18 cellular contexts compared by ENCODE assay signal in genomic region chr4:10144971-10145370, GRCh38. TPM values are rescaled to one million over a fixed set of nuclear protein-coding genes. Genes with fewer than 3 reads are reported as not detected.
DNase-seq lines count a peak whose midpoint lies in the region; ATAC-seq and TF ChIP-seq lines count a peak whose summit lies in the region.
"Had no signal": no experiment of that assay in that cellular context is flagged by ENCODE, and none has a peak within 500 bp of the region (broad histone marks: within the 10 kb centered on the region; RNA-seq: fewer than 3 reads in every experiment).

No MANE protein-coding gene starts in this region.

- H3K4me3 Mint-ChIP-seq in activated B cell treated with CpG ODN at 0.5 μM for 24 hours, result no peak overlapping the region
- no peak overlapping the region for H3K4me3 Mint-ChIP-seq in stimulated activated naive B cell treated with anti-CD40 and anti-IgM and Interleukin-4, amounts not matched to agents 10 μg/mL and 1 μg/mL and 100 μg/mL, for 72 hours
- H3K4me3 Mint-ChIP-seq in activated CD4-positive, alpha-beta T cell treated with anti-CD3 and anti-CD28 coated beads, Interleukin-2, amount 10 ng/mL, durations not matched to agents 24 days and 14 days, result no peak overlapping the region
- H3K4me3 Mint-ChIP-seq: CD8-positive, alpha-beta T cell had no signal

- CTCF ChIA-PET in activated B cell treated with CpG ODN at 0.5 μM for 24 hours (lab: Charles Lee), result interaction anchor here (1.2 kb wide), 1 partner anchor 27 kb away, joined by 3 read pairs; no protein-coding TSS in a partner anchor

- H3K9me3 Mint-ChIP-seq in activated B cell treated with CpG ODN at 0.5 μM for 24 hours, result no peaks in the 10 kb centered on the region
- H3K9me3 Mint-ChIP-seq in stimulated activated naive B cell treated with anti-CD40 and anti-IgM and Interleukin-4, amounts not matched to agents 10 μg/mL and 1 μg/mL and 100 μg/mL, for 72 hours, result no peaks in the 10 kb centered on the region
- no peaks in the 10 kb centered on the region for H3K9me3 Mint-ChIP-seq in activated CD4-positive, alpha-beta T cell treated with anti-CD3 and anti-CD28 coated beads, Interleukin-2, amount 10 ng/mL, durations not matched to agents 24 days and 14 days
- H3K9me3 Mint-ChIP-seq: CD8-positive, alpha-beta T cell had no signal

- peaks cover 29% of the 10 kb centered on the region for H3K27me3 Mint-ChIP-seq in activated B cell treated with CpG ODN at 0.5 μM for 24 hours
- H3K27me3 Mint-ChIP-seq in stimulated activated naive B cell treated with anti-CD40 and anti-IgM and Interleukin-4, amounts not matched to agents 10 μg/mL and 1 μg/mL and 100 μg/mL, for 72 hours, result peaks cover 27 to 42% of the 10 kb centered on the region in 2 donors
- peaks cover 12% of the 10 kb centered on the region for H3K27me3 Mint-ChIP-seq in activated CD4-positive, alpha-beta T cell treated with anti-CD3 and anti-CD28 coated beads, Interleukin-2, amount 10 ng/mL, durations not matched to agents 24 days and 14 days

- peak; percentile 14 for ATAC-seq in activated B cell treated with CpG ODN at 0.5 μM for 24 hours (ENCODE audit: low read depth)
- ATAC-seq in stimulated activated naive B cell treated with anti-CD40 and anti-IgM and Interleukin-4, amounts not matched to agents 10 μg/mL and 1 μg/mL and 100 μg/mL, for 72 hours (replicated peaks), result peak; percentile 86 to 90
- ATAC-seq: CD8-positive, alpha-beta T cell; GM12878; HepG2; Panc1 had no signal

- no peak overlapping the region for H3K27ac Mint-ChIP-seq in activated B cell treated with CpG ODN at 0.5 μM for 24 hours
- no peak overlapping the region for H3K27ac Mint-ChIP-seq in stimulated activated naive B cell treated with anti-CD40 and anti-IgM and Interleukin-4, amounts not matched to agents 10 μg/mL and 1 μg/mL and 100 μg/mL, for 72 hours
- no peak overlapping the region for H3K27ac Mint-ChIP-seq in activated CD4-positive, alpha-beta T cell treated with anti-CD3 and anti-CD28 coated beads, Interleukin-2, amount 10 ng/mL, durations not matched to agents 24 days and 14 days
- H3K27ac Mint-ChIP-seq: CD8-positive, alpha-beta T cell had no signal

- POLR2A ChIA-PET in activated B cell treated with CpG ODN at 0.5 μM for 24 hours (lab: Charles Lee), result no interaction called here

- no peaks in the 10 kb centered on the region for H3K36me3 Mint-ChIP-seq in activated B cell treated with CpG ODN at 0.5 μM for 24 hours (ENCODE audit: low read depth)
- no peaks in the 10 kb centered on the region for H3K36me3 Mint-ChIP-seq in stimulated activated naive B cell treated with anti-CD40 and anti-IgM and Interleukin-4, amounts not matched to agents 10 μg/mL and 1 μg/mL and 100 μg/mL, for 72 hours
- no peaks in the 10 kb centered on the region for H3K36me3 Mint-ChIP-seq in activated CD4-positive, alpha-beta T cell treated with anti-CD3 and anti-CD28 coated beads, Interleukin-2, amount 10 ng/mL, durations not matched to agents 24 days and 14 days (ENCODE audit: low read depth)
- H3K36me3 Mint-ChIP-seq: CD8-positive, alpha-beta T cell had no signal

- peak; percentile 51 for DNase-seq in SKM-1 treated with dmso at 0.1 percent for 144 hours (lab: John Stamatoyannopoulos, UW; ENCODE audit: unreplicated experiment)
- DNase-seq in SKM-1 (lab: John Stamatoyannopoulos, UW; ENCODE audit: unreplicated experiment), result no peak
- DNase-seq in activated B cell treated with CpG ODN at 0.5 μM for 24 hours, result no peak
- DNase-seq in kidney tubule cell (ENCODE audit: low spot score), result peak; percentile 25
- no peak for DNase-seq in stimulated activated naive B cell treated with anti-CD40 and anti-IgM and Interleukin-4, amounts not matched to agents 10 μg/mL and 1 μg/mL and 100 μg/mL, for 72 hours
- no peak for DNase-seq in medulla oblongata (ENCODE audit: extremely low spot score)
- DNase-seq in activated CD4-positive, alpha-beta T cell treated with anti-CD3 and anti-CD28 coated beads, Interleukin-2, amount 10 ng/mL, durations not matched to agents 24 days and 14 days, result no peak
- DNase-seq in activated gamma-delta T cell treated with Interleukin-2 at 50 U/mL for 16 hours, result no peak
- DNase-seq: Caco-2; CD8-positive, alpha-beta T cell; GM23248; H7; NCI-H2029; NCI-H526 treated with DMSO at 0.1 percent for 48 hours; SHP77 had no signal

- peaks cover 12% of the 10 kb centered on the region for H3K4me1 Mint-ChIP-seq in activated B cell treated with CpG ODN at 0.5 μM for 24 hours
- H3K4me1 Mint-ChIP-seq in stimulated activated naive B cell treated with anti-CD40 and anti-IgM and Interleukin-4, amounts not matched to agents 10 μg/mL and 1 μg/mL and 100 μg/mL, for 72 hours, result peaks cover 8 to 11% of the 10 kb centered on the region in 2 donors
- no peaks in the 10 kb centered on the region for H3K4me1 Mint-ChIP-seq in activated CD4-positive, alpha-beta T cell treated with anti-CD3 and anti-CD28 coated beads, Interleukin-2, amount 10 ng/mL, durations not matched to agents 24 days and 14 days

- TF ChIP-seq CTCF in activated B cell treated with CpG ODN at 0.5 μM for 24 hours (IDR thresholded peaks at IDR 0.05), result no peak

- intact Hi-C loops in activated B cell treated with CpG ODN at 0.5 μM for 24 hours (cut with micrococcal nuclease), result no loop called here
- intact Hi-C loops in activated CD4-positive, alpha-beta T cell treated with anti-CD3 and anti-CD28 coated beads, Interleukin-2, amount 10 ng/mL, durations not matched to agents 24 days and 14 days (cut with micrococcal nuclease), result no loop called here

RNA-seq across cellular contexts. Expression of gene WDR1, which starts 28.4 kb away (rescaled TPM):
- total RNA-seq in activated B cell treated with CpG ODN at 0.5 μM for 24 hours, result 337 and 348 TPM in 2 replicates
- 369 and 376 TPM in 2 replicates for total RNA-seq in activated CD4-positive, alpha-beta T cell treated with anti-CD3 and anti-CD28 coated beads, Interleukin-2, amount 10 ng/mL, durations not matched to agents 24 days and 14 days

Comparison
In these comparisons a context has a peak if more than half of its experiments do, and no peak if none do; other contexts are left out.
1. DNase-seq: peak in SKM-1 treated with dmso at 0.1 percent for 144 hours (single experiment) and kidney tubule cell (single experiment); none in SKM-1 (single experiment), activated B cell treated with CpG ODN at 0.5 μM for 24 hours (single experiment), stimulated activated naive B cell treated with anti-CD40 and anti-IgM and Interleukin-4, amounts not matched to agents 10 μg/mL and 1 μg/mL and 100 μg/mL, for 72 hours (single experiment), medulla oblongata (single experiment), activated CD4-positive, alpha-beta T cell treated with anti-CD3 and anti-CD28 coated beads, Interleukin-2, amount 10 ng/mL, durations not matched to agents 24 days and 14 days (single experiment) and activated gamma-delta T cell treated with Interleukin-2 at 50 U/mL for 16 hours (single experiment).